ENCODE assay signal across 8 cellular contexts in the genomic region with DNA sequence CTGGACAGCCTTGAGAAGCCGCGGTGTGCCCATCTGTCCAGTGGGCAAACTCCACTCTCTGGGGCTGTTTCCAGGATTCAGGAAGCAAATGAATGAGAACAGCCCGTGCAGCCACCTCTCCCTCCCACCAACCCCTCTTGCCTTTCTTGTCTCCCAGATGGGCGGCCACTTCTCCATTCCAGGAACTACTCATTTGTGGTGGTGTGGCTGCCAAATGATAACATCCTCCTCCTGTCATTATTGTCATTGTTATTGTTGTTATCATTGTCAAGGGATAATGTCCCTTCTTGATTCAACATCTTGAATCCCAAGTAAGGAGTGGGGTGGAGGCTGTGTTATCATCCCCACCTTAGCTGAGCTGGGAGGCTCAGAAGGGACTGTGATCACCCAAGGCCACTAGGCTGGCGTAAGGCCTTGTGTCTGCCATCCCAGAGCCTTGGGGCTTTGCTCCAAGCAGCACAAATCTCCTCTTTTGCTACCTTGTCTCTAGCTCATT. TPM values are rescaled to one million over a fixed set of nuclear protein-coding genes. Genes with fewer than 3 reads are reported as not detected.
DNase-seq lines count a peak whose midpoint lies in the region; ATAC-seq and TF ChIP-seq lines count a peak whose summit lies in the region.

No MANE protein-coding gene starts in this region.

- POLR2A ChIA-PET in SK-N-SH (lab: Yijun Ruan, JAX): interaction anchor here (1.4 kb wide), 1 partner anchor 116 kb away, joined by 6 read pairs; a partner anchor contains a TSS

- H3K36me3 ChIP-seq in SK-N-SH (replicated peaks in 1 of 2; ENCODE audit: control insufficient read depth in 1 of 2, insufficient read depth in 2 of 2, low read length in 1 of 2) (peaks cover 0 to 5% of the 10 kb centered on the region in 2 experiments), WERI-Rb-1 (peaks cover 25% of the 10 kb centered on the region), hepatocyte (replicated peaks; ENCODE audit: insufficient read depth, low read depth) (no peaks in the 10 kb centered on the region), stomach (peaks cover 0 to 34% (median 21%) of the 10 kb centered on the region in 4 donors)

- 29% methylated on average over 5 of the region's 5 CpGs for WGBS in SK-N-SH (ENCODE audit: low lambda C conversion rate)
- 72% methylated on average over 5 of the region's 5 CpGs for WGBS in hepatocyte (ENCODE audit: low lambda C conversion rate, missing lambda C conversion rate)
- WGBS in stomach, 5 donors: 20 to 43% (median 29%) methylated on average over 5 of the region's 5 CpGs

- TF ChIP-seq EP300 in SK-N-SH (IDR thresholded peaks at IDR 0.05; ENCODE audit: borderline replicate concordance in 1 of 2, low read depth in 1 of 2, low read length in 1 of 2) (no peak), stomach (IDR thresholded peaks at IDR 0.05) (no peak)

- CTCF ChIA-PET in SK-N-SH (lab: Yijun Ruan, JAX): interaction anchor here (0.6 to 5.9 kb wide), 12 partner anchors 8 to 178 kb away, joined by 3 to 74 read pairs (median 4); a partner anchor contains a TSS

- H3K4me2 ChIP-seq in SK-N-SH (peak overlapping the region; percentile 97), hepatocyte (peak overlapping the region; percentile 93)

- H3K27me3 ChIP-seq in SK-N-SH (ENCODE audit: insufficient read depth) (no peaks in the 10 kb centered on the region), WERI-Rb-1 (ENCODE audit: insufficient read depth, low read depth, severe bottlenecking) (no peaks in the 10 kb centered on the region), hepatocyte (no peaks in the 10 kb centered on the region), stomach (no peaks in the 10 kb centered on the region)

- peak overlapping the region; percentile 74 to 98 for H3K4me3 ChIP-seq in SK-N-SH (ENCODE audit: low read depth in 2 of 2, low read length in 1 of 2)
- no peak overlapping the region for H3K4me3 ChIP-seq in WERI-Rb-1 (ENCODE audit: low read depth, low read length)
- peak overlapping the region; percentile 78 for H3K4me3 ChIP-seq in hepatocyte
- H3K4me3 ChIP-seq in stomach: peak overlapping the region; percentile 63 to 100 (median 84)

- ATAC-seq in SK-N-SH treated with all-trans-retinoic acid at 6 μM for 48 hours (no peak), HG03565 (IDR thresholded peaks at IDR 0.05; ENCODE audit: unreplicated experiment) (no peak)

- H3K79me2 ChIP-seq in SK-N-SH (ENCODE audit: insufficient read depth) (peaks cover 66% of the 10 kb centered on the region), hepatocyte (peaks cover 63% of the 10 kb centered on the region)

- H3K4me1 ChIP-seq in SK-N-SH (ENCODE audit: control insufficient read depth in 1 of 2, insufficient read depth in 2 of 2, low read depth in 1 of 2, low read length in 1 of 2): peaks cover 4 to 15% of the 10 kb centered on the region in 2 experiments; a peak in 1 of 4 replicates
- peaks cover 14% of the 10 kb centered on the region for H3K4me1 ChIP-seq in hepatocyte (ENCODE audit: insufficient read depth)
- peaks cover 30 to 68% (median 61%) of the 10 kb centered on the region in 4 donors for H3K4me1 ChIP-seq in stomach

- H3K27ac ChIP-seq in SK-N-SH (ENCODE audit: low read depth in 2 of 2, low read length in 1 of 2) (no peak overlapping the region; a peak in 1 of 4 replicates), WERI-Rb-1 (peak overlapping the region; percentile 93; the same call in 1 of the 2 replicates), hepatocyte (peak overlapping the region; percentile 89), stomach (peak overlapping the region; percentile 89 to 96 (median 93))

- H2AFZ ChIP-seq in SK-N-SH (ENCODE audit: low read depth): no peak overlapping the region
- no peak overlapping the region for H2AFZ ChIP-seq in hepatocyte

- peaks cover 9% of the 10 kb centered on the region for H3F3A ChIP-seq in SK-N-SH (replicated peaks; ENCODE audit: insufficient read depth)

- H3K9me2 ChIP-seq in SK-N-SH (no peaks in the 10 kb centered on the region), hepatocyte (replicated peaks; ENCODE audit: insufficient read depth) (no peaks in the 10 kb centered on the region)

- H3K9me3 ChIP-seq in SK-N-SH: no peaks in the 10 kb centered on the region
- H3K9me3 ChIP-seq in WERI-Rb-1 (ENCODE audit: severe bottlenecking): no peaks in the 10 kb centered on the region
- H3K9me3 ChIP-seq in hepatocyte (ENCODE audit: low read depth): no peaks in the 10 kb centered on the region
- no peaks in the 10 kb centered on the region for H3K9me3 ChIP-seq in stomach

- intact Hi-C loops in stomach (cut with DNase I; ENCODE audit: low total_unique reads): no loop called here

- no peak for DNase-seq in SK-N-SH
- no peak for DNase-seq in WERI-Rb-1
- no peak for DNase-seq in hepatocyte (ENCODE audit: low spot score)
- DNase-seq in stomach: no peak
- no peak for DNase-seq in NK-92 (lab: John Stamatoyannopoulos, UW; ENCODE audit: unreplicated experiment)
- DNase-seq in globus pallidus (ENCODE audit: low spot score): no peak

- peak overlapping the region; percentile 95; the same call in 1 of the 2 replicates for H3K9ac ChIP-seq in SK-N-SH

- H4K20me1 ChIP-seq in SK-N-SH (ENCODE audit: insufficient read depth): peaks cover 61% of the 10 kb centered on the region
- H4K20me1 ChIP-seq in hepatocyte (ENCODE audit: insufficient read depth, poor library complexity, severe bottlenecking): peaks cover 62% of the 10 kb centered on the region

- TF ChIP-seq RAD21 in SK-N-SH (IDR thresholded peaks at IDR 0.05; ENCODE audit: low read length): no peak

- TF ChIP-seq POLR2A in stomach (IDR thresholded peaks at IDR 0.05): no peak

- TF ChIP-seq CTCF in SK-N-SH (IDR thresholded peaks at IDR 0.05): no peak
- TF ChIP-seq CTCF in WERI-Rb-1 (IDR thresholded peaks at IDR 0.05; ENCODE audit: low read depth, low read length): no peak
- no peak for TF ChIP-seq CTCF in hepatocyte (IDR thresholded peaks at IDR 0.05; ENCODE audit: poor library complexity)
- no peak for TF ChIP-seq CTCF in stomach (IDR thresholded peaks at IDR 0.05)

TF ChIP-seq in SK-N-SH, 30 proteins besides CTCF, POLR2A, EP300 and RAD21:
- TF ChIP-seq FOSL2 (IDR thresholded peaks at IDR 0.05; ENCODE audit: borderline replicate concordance, low read depth) (no peak), TAF1 (IDR thresholded peaks at IDR 0.05; ENCODE audit: borderline replicate concordance, low read depth, low read length) (no peak), JUND (IDR thresholded peaks at IDR 0.05) (no peak), RFX5 (IDR thresholded peaks at IDR 0.05; ENCODE audit: low read length) (no peak)
- TF ChIP-seq, protein P1, sequence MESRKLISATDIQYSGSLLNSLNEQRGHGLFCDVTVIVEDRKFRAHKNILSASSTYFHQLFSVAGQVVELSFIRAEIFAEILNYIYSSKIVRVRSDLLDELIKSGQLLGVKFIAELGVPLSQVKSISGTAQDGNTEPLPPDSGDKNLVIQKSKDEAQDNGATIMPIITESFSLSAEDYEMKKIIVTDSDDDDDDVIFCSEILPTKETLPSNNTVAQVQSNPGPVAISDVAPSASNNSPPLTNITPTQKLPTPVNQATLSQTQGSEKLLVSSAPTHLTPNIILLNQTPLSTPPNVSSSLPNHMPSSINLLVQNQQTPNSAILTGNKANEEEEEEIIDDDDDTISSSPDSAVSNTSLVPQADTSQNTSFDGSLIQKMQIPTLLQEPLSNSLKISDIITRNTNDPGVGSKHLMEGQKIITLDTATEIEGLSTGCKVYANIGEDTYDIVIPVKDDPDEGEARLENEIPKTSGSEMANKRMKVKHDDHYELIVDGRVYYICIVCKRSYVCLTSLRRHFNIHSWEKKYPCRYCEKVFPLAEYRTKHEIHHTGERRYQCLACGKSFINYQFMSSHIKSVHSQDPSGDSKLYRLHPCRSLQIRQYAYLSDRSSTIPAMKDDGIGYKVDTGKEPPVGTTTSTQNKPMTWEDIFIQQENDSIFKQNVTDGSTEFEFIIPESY (IDR thresholded peaks at IDR 0.05; ENCODE audit: borderline replicate concordance, low read depth): no peak

TF ChIP-seq in SK-N-SH treated with all-trans-retinoic acid at 6 μM for 48 hours, 23 proteins besides CTCF, POLR2A, EP300 and RAD21:
- TF ChIP-seq CSDC2 (CRISPR knock-in tag; IDR thresholded peaks at IDR 0.05) (no peak), ZC3H10 (CRISPR knock-in tag; IDR thresholded peaks at IDR 0.05) (no peak)

RNA-seq across cellular contexts. Expression of a gene that starts 1.6 kb away (rescaled TPM):
- polyA plus RNA-seq in SK-N-SH (2012; rRNA removed): 52.5 and 53.6 TPM in 2 replicates
- polyA plus RNA-seq in SK-N-SH (2012; cell fraction: cytosol; rRNA removed): 20.5 and 31.8 TPM in 2 replicates
- 159 and 212 TPM in 2 replicates for polyA plus RNA-seq in SK-N-SH (2012; cell fraction: nucleus; rRNA removed)
- total RNA-seq in hepatocyte: 87.9 and 93.9 TPM in 2 replicates
- 130 and 132 TPM in 2 replicates for polyA plus RNA-seq in hepatocyte
- 100 to 1,000 TPM; 270 to 541 (median 289) TPM for total RNA-seq in stomach
- 100 to 1,000 TPM in 1 of 3 donors, 10 to 100 TPM in 2; 77.8 to 130 (median 83.6) TPM for polyA plus RNA-seq in stomach

RNA-seq across cellular contexts. Expression of a gene that starts 18.3 kb away (rescaled TPM):
- polyA plus RNA-seq in SK-N-SH (2012; rRNA removed): 108 and 115 TPM in 2 replicates
- polyA plus RNA-seq in SK-N-SH (2012; cell fraction: cytosol; rRNA removed): 28.1 and 48.7 TPM in 2 replicates
- 464 and 520 TPM in 2 replicates for polyA plus RNA-seq in SK-N-SH (2012; cell fraction: nucleus; rRNA removed)
- total RNA-seq in hepatocyte: 19.5 and 21.7 TPM in 2 replicates
- polyA plus RNA-seq in hepatocyte: 52.8 and 67.7 TPM in 2 replicates
- total RNA-seq in stomach: 100 to 1,000 TPM in 2 of 5 donors, 10 to 100 TPM in 3; 21.7 to 104 (median 66.5) TPM
- polyA plus RNA-seq in stomach: 100 to 1,000 TPM; 113 to 153 (median 115) TPM

Comparison
In these comparisons a context has a peak if more than half of its experiments do, and no peak if none do; other contexts are left out.
1. H3K27ac ChIP-seq: peak in WERI-Rb-1 (single experiment), hepatocyte (single experiment) and stomach (5 of 5); none in SK-N-SH (0 of 2).